In genomic region chr10:80475641-80476040, GRCh38 we compare ENCODE assay signal across 7 cellular contexts. TPM values are rescaled to one million over a fixed set of nuclear protein-coding genes. Genes with fewer than 3 reads are reported as not detected.
DNase-seq lines count a peak whose midpoint lies in the region; ATAC-seq and TF ChIP-seq lines count a peak whose summit lies in the region.
"Not testable (repeated sequence)": the region's sequence is repeated elsewhere in the genome, so short reads cannot be mapped to it uniquely, and the experiment has no call there.

No MANE protein-coding gene starts in this region.

- not testable (repeated sequence) for H3K27ac ChIP-seq in CD4-positive, alpha-beta T cell (ENCODE audit: low read depth, low read length)
- peak overlapping the region; percentile 19 for H3K27ac ChIP-seq in foreskin keratinocyte

- H3K4me3 Mint-ChIP-seq in CD4-positive, alpha-beta T cell: peak overlapping the region; percentile 31
- not testable (repeated sequence) for H3K4me3 Mint-ChIP-seq in T-helper 17 cell; activated T-cell treated with anti-CD3 and anti-CD28 coated beads, Interleukin-2, amount 50 U/mL, for 24 hours; activated naive CD8-positive, alpha-beta T cell treated with anti-CD3 and anti-CD28 coated beads, Interleukin-2, amount 50 U/mL, for 24 hours; stimulated activated effector memory CD8-positive, alpha-beta T cell treated with anti-CD3 and anti-CD28 coated beads, Interleukin-12 subunit alpha, Interleukin-12 subunit beta, amount 100 ng/mL, for 72 hours
- peak overlapping the region in 6 of 10 donors; percentile 31 to 51 (median 42) for H3K4me3 Mint-ChIP-seq in naive thymus-derived CD8-positive, alpha-beta T cell

- CTCF ChIA-PET in CD4-positive, alpha-beta T cell (lab: Charles Lee): interaction anchor here (1.4 to 2.0 kb wide), 3 partner anchors 14 to 30 kb away, joined by 3 to 9 read pairs (median 3); no protein-coding TSS in a partner anchor

- ATAC-seq in CD4-positive, alpha-beta T cell (ENCODE audit: poor library complexity); T-helper 17 cell; activated naive CD8-positive, alpha-beta T cell treated with anti-CD3 and anti-CD28 coated beads, Interleukin-2, amount 50 U/mL, for 24 hours; foreskin keratinocyte; naive thymus-derived CD8-positive, alpha-beta T cell; stimulated activated effector memory CD8-positive, alpha-beta T cell treated with anti-CD3 and anti-CD28 coated beads, Interleukin-12 subunit alpha, Interleukin-12 subunit beta, amount 100 ng/mL, for 72 hours: not testable (repeated sequence)

- H3K9me3 Mint-ChIP-seq in CD4-positive, alpha-beta T cell; activated T-cell treated with anti-CD3 and anti-CD28 coated beads, Interleukin-2, amount 50 U/mL, for 24 hours; activated naive CD8-positive, alpha-beta T cell treated with anti-CD3 and anti-CD28 coated beads, Interleukin-2, amount 50 U/mL, for 24 hours; naive thymus-derived CD8-positive, alpha-beta T cell; stimulated activated effector memory CD8-positive, alpha-beta T cell treated with anti-CD3 and anti-CD28 coated beads, Interleukin-12 subunit alpha, Interleukin-12 subunit beta, amount 100 ng/mL, for 72 hours: not testable (repeated sequence)

- not testable (repeated sequence) for H3K9me3 ChIP-seq in CD4-positive, alpha-beta T cell (ENCODE audit: control insufficient read depth, low read length); T-helper 17 cell (ENCODE audit: control insufficient read depth, low read length, poor library complexity, severe bottlenecking)

- H3K4me1 Mint-ChIP-seq in CD4-positive, alpha-beta T cell (ENCODE audit: low read depth): peaks cover 84% of the 10 kb centered on the region
- peaks cover 53% of the 10 kb centered on the region for H3K4me1 Mint-ChIP-seq in T-helper 17 cell
- H3K4me1 Mint-ChIP-seq in activated T-cell treated with anti-CD3 and anti-CD28 coated beads, Interleukin-2, amount 50 U/mL, for 24 hours (ENCODE audit: low read depth): peaks cover 82% of the 10 kb centered on the region
- peaks cover 85% of the 10 kb centered on the region for H3K4me1 Mint-ChIP-seq in activated naive CD8-positive, alpha-beta T cell treated with anti-CD3 and anti-CD28 coated beads, Interleukin-2, amount 50 U/mL, for 24 hours
- peaks cover 48 to 88% (median 82%) of the 10 kb centered on the region in 4 donors for H3K4me1 Mint-ChIP-seq in naive thymus-derived CD8-positive, alpha-beta T cell
- H3K4me1 Mint-ChIP-seq in stimulated activated effector memory CD8-positive, alpha-beta T cell treated with anti-CD3 and anti-CD28 coated beads, Interleukin-12 subunit alpha, Interleukin-12 subunit beta, amount 100 ng/mL, for 72 hours: peaks cover 64% of the 10 kb centered on the region

- intact Hi-C loops in CD4-positive, alpha-beta T cell (cut with DNase I, micrococcal nuclease): not testable (repeated sequence)

- H3K27me3 Mint-ChIP-seq in CD4-positive, alpha-beta T cell; T-helper 17 cell; activated T-cell treated with anti-CD3 and anti-CD28 coated beads, Interleukin-2, amount 50 U/mL, for 24 hours; activated naive CD8-positive, alpha-beta T cell treated with anti-CD3 and anti-CD28 coated beads, Interleukin-2, amount 50 U/mL, for 24 hours; naive thymus-derived CD8-positive, alpha-beta T cell: not testable (repeated sequence)

- peaks cover 53% of the 10 kb centered on the region for H3K4me1 ChIP-seq in foreskin keratinocyte

- H3K27me3 ChIP-seq in CD4-positive, alpha-beta T cell (ENCODE audit: control insufficient read depth, insufficient read depth, low read length); foreskin keratinocyte: not testable (repeated sequence)

- peaks cover 86% of the 10 kb centered on the region for H3K36me3 Mint-ChIP-seq in CD4-positive, alpha-beta T cell (ENCODE audit: low read depth)
- not testable (repeated sequence) for H3K36me3 Mint-ChIP-seq in T-helper 17 cell (ENCODE audit: low read depth)
- H3K36me3 Mint-ChIP-seq in activated T-cell treated with anti-CD3 and anti-CD28 coated beads, Interleukin-2, amount 50 U/mL, for 24 hours (ENCODE audit: low read depth): peaks cover 68% of the 10 kb centered on the region
- H3K36me3 Mint-ChIP-seq in activated naive CD8-positive, alpha-beta T cell treated with anti-CD3 and anti-CD28 coated beads, Interleukin-2, amount 50 U/mL, for 24 hours (ENCODE audit: low read depth): peaks cover 46% of the 10 kb centered on the region
- H3K36me3 Mint-ChIP-seq in naive thymus-derived CD8-positive, alpha-beta T cell: peaks cover 14 to 66% (median 29%) of the 10 kb centered on the region in 3 donors
- H3K36me3 Mint-ChIP-seq in stimulated activated effector memory CD8-positive, alpha-beta T cell treated with anti-CD3 and anti-CD28 coated beads, Interleukin-12 subunit alpha, Interleukin-12 subunit beta, amount 100 ng/mL, for 72 hours: peaks cover 53% of the 10 kb centered on the region

- not testable (repeated sequence) for TF ChIP-seq CTCF in CD4-positive, alpha-beta T cell (IDR thresholded peaks at IDR 0.05); foreskin keratinocyte (conservative IDR thresholded peaks at IDR 0.05)

- not testable (repeated sequence) for DNase-seq in CD4-positive, alpha-beta T cell; T-helper 17 cell; activated naive CD8-positive, alpha-beta T cell treated with anti-CD3 and anti-CD28 coated beads, Interleukin-2, amount 50 U/mL, for 24 hours; foreskin keratinocyte; naive thymus-derived CD8-positive, alpha-beta T cell; stimulated activated effector memory CD8-positive, alpha-beta T cell treated with anti-CD3 and anti-CD28 coated beads, Interleukin-12 subunit alpha, Interleukin-12 subunit beta, amount 100 ng/mL, for 72 hours (ENCODE audit: low spot score in 2 of 2)
- DNase-seq in activated T-cell treated with anti-CD3 and anti-CD28 coated beads, Interleukin-2, amount 50 U/mL, for 24 hours: peak; percentile 18

- POLR2A ChIA-PET in CD4-positive, alpha-beta T cell (lab: Charles Lee): interaction anchor here (1.6 to 22.9 kb wide), 4 partner anchors 10 to 26 kb away, joined by 4 to 420 read pairs (median 160); no protein-coding TSS in a partner anchor
- POLR2A ChIA-PET in naive thymus-derived CD8-positive, alpha-beta T cell (lab: Charles Lee): interaction anchor here (0.7 to 37.5 kb wide), 4 partner anchors 10 to 30 kb away, joined by 6 to 914 read pairs (median 512); partner anchors contain the start of gene TSPAN14

- peak overlapping the region; percentile 92 for H3K27ac Mint-ChIP-seq in CD4-positive, alpha-beta T cell
- peak overlapping the region; percentile 100 for H3K27ac Mint-ChIP-seq in T-helper 17 cell
- peak overlapping the region; percentile 72 for H3K27ac Mint-ChIP-seq in activated T-cell treated with anti-CD3 and anti-CD28 coated beads, Interleukin-2, amount 50 U/mL, for 24 hours
- H3K27ac Mint-ChIP-seq in activated naive CD8-positive, alpha-beta T cell treated with anti-CD3 and anti-CD28 coated beads, Interleukin-2, amount 50 U/mL, for 24 hours: peak overlapping the region; percentile 65
- H3K27ac Mint-ChIP-seq in naive thymus-derived CD8-positive, alpha-beta T cell: peak overlapping the region; percentile 73 to 99 (median 88)
- peak overlapping the region; percentile 96 for H3K27ac Mint-ChIP-seq in stimulated activated effector memory CD8-positive, alpha-beta T cell treated with anti-CD3 and anti-CD28 coated beads, Interleukin-12 subunit alpha, Interleukin-12 subunit beta, amount 100 ng/mL, for 72 hours

RNA-seq across cellular contexts. Expression of gene TSPAN14, which starts 21.5 kb away (rescaled TPM):
- total RNA-seq in CD4-positive, alpha-beta T cell: 100 to 1,000 TPM; 167 to 168 TPM
- total RNA-seq in T-helper 17 cell: 100 to 1,000 TPM; 118 to 139 TPM
- 105 and 139 TPM in 2 replicates for total RNA-seq in foreskin keratinocyte
- polyA plus RNA-seq in foreskin keratinocyte: 76.4 and 110 TPM in 2 replicates
- total RNA-seq in naive thymus-derived CD8-positive, alpha-beta T cell: 100 to 1,000 TPM; 163 to 165 TPM
- 100 to 1,000 TPM; 152 to 293 (median 155) TPM for polyA plus RNA-seq in naive thymus-derived CD8-positive, alpha-beta T cell
